In genomic region chr9:19102631-19103345, GRCh38 we compare ENCODE assay signal across 1 cellular context.
TF ChIP-seq lines count a peak whose summit lies in the region.

Gene HAUS6, minus strand, starts transcription at chr9:19102904. Its CDS starts 253 bp downstream, at chr9:19102651.

TF ChIP-seq in GM12878, 131 proteins besides CTCF, POLR2A, EP300 and RAD21 (continued from another document):
- no peak for TF ChIP-seq BCLAF1 (IDR thresholded peaks at IDR 0.05)
- peak; percentile 84; the same call in 1 of the 2 replicates for TF ChIP-seq RB1 (IDR thresholded peaks at IDR 0.05; ENCODE audit: borderline replicate concordance)
- TF ChIP-seq BMI1 (IDR thresholded peaks at IDR 0.05; ENCODE audit: borderline replicate concordance), result no peak
- no peak for TF ChIP-seq TCF3 (IDR thresholded peaks at IDR 0.05; ENCODE audit: borderline replicate concordance, insufficient read depth, low read depth, low read length)
- TF ChIP-seq POU2F2 (IDR thresholded peaks at IDR 0.05; ENCODE audit: borderline replicate concordance, low read depth, low read length), result peak; percentile 67; the same call in 1 of the 3 replicates
- peak; percentile 13 for TF ChIP-seq MEF2B (IDR thresholded peaks at IDR 0.05; ENCODE audit: partially characterized antibody, poor library complexity, severe bottlenecking)
- no peak for TF ChIP-seq YBX1 (IDR thresholded peaks at IDR 0.05)
- TF ChIP-seq STAT3 (IDR thresholded peaks at IDR 0.05; ENCODE audit: low read depth, low read length), result no peak
- no peak for TF ChIP-seq HDGF (IDR thresholded peaks at IDR 0.05)
- TF ChIP-seq ZBTB11 (CRISPR knock-in tag; IDR thresholded peaks at IDR 0.05), result no peak
- TF ChIP-seq HSF1 (IDR thresholded peaks at IDR 0.05; ENCODE audit: low read depth, low read length), result no peak
- TF ChIP-seq CHD1 (IDR thresholded peaks at IDR 0.05; ENCODE audit: low read depth, low read length), result no peak
- no peak for TF ChIP-seq ZBED1 (IDR thresholded peaks at IDR 0.05; ENCODE audit: borderline replicate concordance)
- peak; percentile 25; the same call in 1 of the 2 replicates for TF ChIP-seq PAX5 (IDR thresholded peaks at IDR 0.05; ENCODE audit: borderline replicate concordance, low read depth, low read length)
- peak; percentile 89 for TF ChIP-seq IKZF1 (conservative IDR thresholded peaks at IDR 0.05)
- no peak for TF ChIP-seq NR2C1 (IDR thresholded peaks at IDR 0.05)
- no peak for TF ChIP-seq JUNB (IDR thresholded peaks at IDR 0.05)
- 0 out of 2 replicates have a peak, but pooled peaks have one; percentile 32 for TF ChIP-seq RCOR1 (conservative IDR thresholded peaks at IDR 0.05; ENCODE audit: low read depth, low read length)
- no peak for TF ChIP-seq IRF5 (IDR thresholded peaks at IDR 0.05; ENCODE audit: borderline replicate concordance)
- TF ChIP-seq DPF2 (IDR thresholded peaks at IDR 0.05), result no peak
- TF ChIP-seq NR2C2 (IDR thresholded peaks at IDR 0.05; ENCODE audit: borderline replicate concordance, control insufficient read depth, insufficient read length, low read depth), result no peak
- TF ChIP-seq TAF1 (IDR thresholded peaks at IDR 0.05; ENCODE audit: borderline replicate concordance, low read depth, low read length), result peak; percentile 79; the same call in 1 of the 2 replicates
- TF ChIP-seq ZNF384 (IDR thresholded peaks at IDR 0.05; ENCODE audit: borderline replicate concordance, low read depth, low read length), result no peak
- TF ChIP-seq ZNF687 (IDR thresholded peaks at IDR 0.05), result peak; percentile 85
- TF ChIP-seq ZNF592 (IDR thresholded peaks at IDR 0.05), result no peak
- no peak for TF ChIP-seq BCL3 (IDR thresholded peaks at IDR 0.05; ENCODE audit: borderline replicate concordance, insufficient read depth, low read depth, low read length, poor library complexity, severe bottlenecking)
- no peak for TF ChIP-seq SMARCA5 (IDR thresholded peaks at IDR 0.05)
- peak; percentile 47 for TF ChIP-seq E2F8 (IDR thresholded peaks at IDR 0.05; ENCODE audit: low read depth, partially characterized antibody)
- peak; percentile 85 for TF ChIP-seq CREM (IDR thresholded peaks at IDR 0.05; ENCODE audit: low read depth)
- TF ChIP-seq EGR1 (IDR thresholded peaks at IDR 0.05; ENCODE audit: borderline replicate concordance in 1 of 2, low read depth in 2 of 2, low read length in 2 of 2), result no peak; a peak in 1 of 3 replicates
- no peak for TF ChIP-seq SREBF2 (IDR thresholded peaks at IDR 0.05; ENCODE audit: low read length)
- TF ChIP-seq MTA2 (IDR thresholded peaks at IDR 0.05; ENCODE audit: low read depth), result no peak
- TF ChIP-seq IRF4 (IDR thresholded peaks at IDR 0.05; ENCODE audit: low read depth, low read length), result 0 out of 2 replicates have a peak, but pooled peaks have one; percentile 33
- no peak for TF ChIP-seq MYC (IDR thresholded peaks at IDR 0.05; ENCODE audit: insufficient read depth, insufficient read length, insufficient replicate concordance, low read length, severe bottlenecking)
- TF ChIP-seq TBL1XR1 (IDR thresholded peaks at IDR 0.05; ENCODE audit: low read depth, low read length), result peak; percentile 48; the same call in 1 of the 2 replicates
